In genomic region chr6:109327959-109328358, GRCh38 we compare ENCODE assay signal across 35 cellular contexts.
"Had no signal": no experiment of that assay in that cellular context is flagged by ENCODE, and none has a peak within 500 bp of the region (broad histone marks: within the 10 kb centered on the region; RNA-seq: fewer than 3 reads in every experiment).

No MANE protein-coding gene starts in this region.

- DNase-seq: activated B cell treated with CpG ODN at 0.5 μM for 24 hours; activated CD4-positive, alpha-beta memory T cell treated with anti-CD3 and anti-CD28 coated beads for 36 hours; activated CD4-positive, alpha-beta T cell treated with anti-CD3 and anti-CD28 coated beads for 4 hours; activated CD4-positive, alpha-beta T cell treated with anti-CD3 and anti-CD28 coated beads, Interleukin-2, amount 10 ng/mL, durations not matched to agents 24 days and 14 days; activated CD4-positive, alpha-beta T cell treated with anti-CD3 and anti-CD28 coated beads, Interleukin-2, amount 50 U/mL, for 1 hour; activated CD4-positive, alpha-beta T cell treated with anti-CD3 and anti-CD28 coated beads, Interleukin-2, amount 50 U/mL, for 4 hours; activated CD4-positive, CD25-positive, alpha-beta regulatory T cell treated with anti-CD3 and anti-CD28 coated beads, Interleukin-2, amount 50 U/mL, for 72 hours; activated CD8-positive, alpha-beta memory T cell treated with anti-CD3 and anti-CD28 coated beads, Interleukin-2, amount 50 U/mL, for 4 hours; activated CD8-positive, alpha-beta T cell treated with anti-CD3 and anti-CD28 coated beads for 36 hours; activated effector memory CD4-positive, alpha-beta T cell treated with anti-CD3 and anti-CD28 coated beads, Interleukin-2, amount 50 U/mL, for 16 hours; activated gamma-delta T cell treated with Interleukin-2 at 50 U/mL for 16 hours; activated naive CD4-positive, alpha-beta T cell; activated naive CD4-positive, alpha-beta T cell treated with anti-CD3 and anti-CD28 coated beads for 36 hours; activated naive CD4-positive, alpha-beta T cell treated with anti-CD3 and anti-CD28 coated beads, Interleukin-2, amount 50 U/mL, for 16 hours; activated naive CD8-positive, alpha-beta T cell treated with anti-CD3 and anti-CD28 coated beads for 36 hours; activated T-cell treated with anti-CD3 and anti-CD28 coated beads for 4 hours; activated T-cell treated with anti-CD3 and anti-CD28 coated beads, Interleukin-2, amount 50 U/mL, for 1 hour; activated T-cell treated with anti-CD3 and anti-CD28 coated beads, Interleukin-2, amount 50 U/mL, for 4 hours; activated T-cell treated with anti-CD3 and anti-CD28 coated beads, Interleukin-2, amount 50 U/mL, for 72 hours; adrenal gland; amniotic stem cell; aorta; body of pancreas; brain microvascular endothelial cell; central memory CD4-positive, alpha-beta T cell; T-cell; T-helper 17 cell; T-helper 9 cell; WERI-Rb-1 had no signal

- FAIRE-seq: astrocyte, colon, TTC549 had no signal

- H3K27me3 ChIP-seq: adrenal gland, body of pancreas, brain microvascular endothelial cell, breast epithelium had no signal

- H3K4me1 ChIP-seq: adrenal gland, body of pancreas, breast epithelium had no signal

- H3K4me3 ChIP-seq: adrenal gland, body of pancreas, breast epithelium had no signal

- H3K9me3 ChIP-seq: adrenal gland, body of pancreas, breast epithelium had no signal

- H3K36me3 ChIP-seq: adrenal gland, brain microvascular endothelial cell, breast epithelium, WERI-Rb-1 had no signal

- H3K27ac ChIP-seq: adrenal gland, body of pancreas, brain microvascular endothelial cell, breast epithelium, WERI-Rb-1 had no signal

- ATAC-seq: activated CD8-positive, alpha-beta T cell treated with anti-CD3 and anti-CD28 coated beads for 36 hours; activated naive CD4-positive, alpha-beta T cell treated with anti-CD3 and anti-CD28 coated beads, Interleukin-2, amount 50 U/mL, for 72 hours; activated T-cell treated with anti-CD3 and anti-CD28 coated beads, Interleukin-2, amount 50 U/mL, for 4 hours; activated T-cell treated with anti-CD3 and anti-CD28 coated beads, Interleukin-2, amount 50 U/mL, for 72 hours; activated T-helper 17 cell treated with anti-CD3 and anti-CD28 coated beads, Interleukin-2, amount 50 U/mL, for 72 hours; body of pancreas; T-cell; T-helper 17 cell had no signal
